10 cellular contexts compared by ENCODE assay signal in genomic region chr22:50675553-50676199, GRCh38. TPM values are rescaled to one million over a fixed set of nuclear protein-coding genes. Genes with fewer than 3 reads are reported as not detected.
DNase-seq lines count a peak whose midpoint lies in the region; ATAC-seq, FAIRE-seq and TF ChIP-seq lines count a peak whose summit lies in the region.
"Had no signal": no experiment of that assay in that cellular context is flagged by ENCODE, and none has a peak within 500 bp of the region (broad histone marks: within the 10 kb centered on the region; RNA-seq: fewer than 3 reads in every experiment).

No MANE protein-coding gene starts in this region.

- H2BK15ac ChIP-seq in mesendoderm (replicated peaks; ENCODE audit: low read depth), result no peak overlapping the region

- peaks cover 6% of the 10 kb centered on the region for H3K4me1 Mint-ChIP-seq in activated naive CD4-positive, alpha-beta T cell treated with anti-CD3 and anti-CD28 coated beads, Interleukin-2, amount 50 U/mL, for 24 hours

- intact Hi-C loops in upper lobe of right lung (cut with DNase I), result no loop called here

- WGBS in mesendoderm (ENCODE audit: extremely low coverage, insufficient coverage, low lambda C conversion rate), result no CpG with 5 or more reads among the region's 9 CpGs

- TF ChIP-seq CTCF in bronchial epithelial cell (IDR thresholded peaks at IDR 0.05; ENCODE audit: insufficient read depth, low read length, severe bottlenecking), result no peak
- TF ChIP-seq CTCF in upper lobe of right lung (IDR thresholded peaks at IDR 0.05), result no peak

- no peak for ATAC-seq in upper lobe of right lung

- no peak overlapping the region for H3K18ac ChIP-seq in mesendoderm (ENCODE audit: low read length)

- no peaks in the 10 kb centered on the region for H3K79me2 ChIP-seq in mesendoderm (ENCODE audit: control insufficient read depth, insufficient read depth, low read length)

- peak overlapping the region; percentile 33 for H3K9ac ChIP-seq in mesendoderm (ENCODE audit: low read length)

- DNase-seq in activated naive CD4-positive, alpha-beta T cell treated with anti-CD3 and anti-CD28 coated beads, Interleukin-2, amount 50 U/mL, for 16 hours, result no peak
- DNase-seq in bronchial epithelial cell (ENCODE audit: low read depth), result no peak
- DNase-seq in mesendoderm, result no peak
- DNase-seq in upper lobe of right lung, result no peak
- no peak for DNase-seq in COLO829 (ENCODE audit: low spot score)
- no peak for DNase-seq in NCI-H1092 treated with DMSO at 0.1 percent for 48 hours (lab: John Stamatoyannopoulos, UW)
- no peak for DNase-seq in medulla oblongata (ENCODE audit: extremely low spot score)

- peaks cover 15% of the 10 kb centered on the region for H3K27me3 Mint-ChIP-seq in activated naive CD4-positive, alpha-beta T cell treated with anti-CD3 and anti-CD28 coated beads, Interleukin-2, amount 50 U/mL, for 24 hours

- H3K9me3 Mint-ChIP-seq in activated naive CD4-positive, alpha-beta T cell treated with anti-CD3 and anti-CD28 coated beads, Interleukin-2, amount 50 U/mL, for 24 hours, result no peaks in the 10 kb centered on the region

- H3K27ac ChIP-seq in mesendoderm (ENCODE audit: low read depth, low read length), result no peak overlapping the region
- H3K27ac ChIP-seq in upper lobe of right lung, result no peak overlapping the region
- H3K27ac ChIP-seq: Peyer's patch had no signal

- H2BK5ac ChIP-seq in mesendoderm (ENCODE audit: low read length), result no peak overlapping the region

- H4K8ac ChIP-seq in mesendoderm (ENCODE audit: low read depth, low read length), result no peak overlapping the region

- FAIRE-seq in bronchial epithelial cell (lab: Jason Lieb, UNC), result peak; percentile 89

- no peak overlapping the region for H3K4ac ChIP-seq in mesendoderm (ENCODE audit: low read depth, low read length)

- H3K4me3 ChIP-seq in bronchial epithelial cell (ENCODE audit: low read depth, low read length) (peak overlapping the region; percentile 41), mesendoderm (ENCODE audit: low read length) (no peak overlapping the region), upper lobe of right lung (peak overlapping the region; percentile 51)

- H2BK120ac ChIP-seq in mesendoderm (ENCODE audit: low read depth, low read length), result no peak overlapping the region

- H3K56ac ChIP-seq in mesendoderm (ENCODE audit: low read length), result peak overlapping the region; percentile 74

- no peak overlapping the region for H3K23ac ChIP-seq in mesendoderm (ENCODE audit: low read length)

- H2AK5ac ChIP-seq in mesendoderm (ENCODE audit: low read length), result no peak overlapping the region

- H3K36me3 Mint-ChIP-seq in activated naive CD4-positive, alpha-beta T cell treated with anti-CD3 and anti-CD28 coated beads, Interleukin-2, amount 50 U/mL, for 24 hours, result no peaks in the 10 kb centered on the region

- H3K4me2 ChIP-seq in mesendoderm (ENCODE audit: low read length), result peak overlapping the region; percentile 35

- H3K36me3 ChIP-seq in bronchial epithelial cell (ENCODE audit: control insufficient read depth, insufficient read depth, low read length) (peaks cover 2% of the 10 kb centered on the region), mesendoderm (ENCODE audit: control insufficient read depth, insufficient read depth, low read length) (no peaks in the 10 kb centered on the region), upper lobe of right lung (no peaks in the 10 kb centered on the region)
- H3K36me3 ChIP-seq: Peyer's patch had no signal

- H4K5ac ChIP-seq in mesendoderm (ENCODE audit: low read length), result no peak overlapping the region

- no peaks in the 10 kb centered on the region for H3K27me3 ChIP-seq in bronchial epithelial cell (ENCODE audit: control insufficient read depth, insufficient read depth, low read length)
- no peaks in the 10 kb centered on the region for H3K27me3 ChIP-seq in mesendoderm (ENCODE audit: insufficient read depth, low read length, poor library complexity)
- peaks cover 17% of the 10 kb centered on the region for H3K27me3 ChIP-seq in upper lobe of right lung

- no peaks in the 10 kb centered on the region for H3K9me3 ChIP-seq in upper lobe of right lung
- H3K9me3 ChIP-seq: Peyer's patch had no signal

- H3K4me1 ChIP-seq in mesendoderm (ENCODE audit: control insufficient read depth, low read depth, low read length) (no peaks in the 10 kb centered on the region), upper lobe of right lung (no peaks in the 10 kb centered on the region)

- H3K4me3 Mint-ChIP-seq in activated naive CD4-positive, alpha-beta T cell treated with anti-CD3 and anti-CD28 coated beads, Interleukin-2, amount 50 U/mL, for 24 hours, result peak overlapping the region; percentile 58

- H3K27ac Mint-ChIP-seq in activated naive CD4-positive, alpha-beta T cell treated with anti-CD3 and anti-CD28 coated beads, Interleukin-2, amount 50 U/mL, for 24 hours, result no peak overlapping the region
- H3K27ac Mint-ChIP-seq: CD14-positive monocyte had no signal

- H3K79me1 ChIP-seq in mesendoderm (ENCODE audit: low read length), result no peaks in the 10 kb centered on the region

RNA-seq across cellular contexts. Expression of gene SHANK3, which starts 3.1 kb away (rescaled TPM):
- total RNA-seq in bronchial epithelial cell (0.79 and 0.90 TPM in 2 replicates), upper lobe of right lung (59.9 TPM)
- 1.2 TPM for polyA plus RNA-seq in mesendoderm (2013, experiment 1 of 2)
- 1.1 TPM for polyA plus RNA-seq in mesendoderm (2013, experiment 2 of 2)
- polyA plus RNA-seq: CD14-positive monocyte had no signal

RNA-seq across cellular contexts. Expression of gene ARSA, which starts 47.7 kb away (rescaled TPM):
- total RNA-seq in bronchial epithelial cell (12.1 and 13.6 TPM in 2 replicates), upper lobe of right lung (46.4 TPM)
- polyA plus RNA-seq in mesendoderm (2013, experiment 1 of 2), result 3.3 TPM
- polyA plus RNA-seq in mesendoderm (2013, experiment 2 of 2), result 3.1 TPM

Comparison
In these comparisons a context has a peak if more than half of its experiments do, and no peak if none do; other contexts are left out.
1. RNA of gene SHANK3, which starts 3.1 kb away (total RNA-seq): 59.9 TPM in upper lobe of right lung (single experiment); 0.79 to 0.90 TPM in bronchial epithelial cell; every median in the first group is over 10 times any median in the second.